33 cellular contexts compared by ENCODE assay signal in genomic region chr7:25189197-25189596, GRCh38. TPM values are rescaled to one million over a fixed set of nuclear protein-coding genes. Genes with fewer than 3 reads are reported as not detected.
"Had no signal": no experiment of that assay in that cellular context is flagged by ENCODE, and none has a peak within 500 bp of the region (broad histone marks: within the 10 kb centered on the region; RNA-seq: fewer than 3 reads in every experiment).

No MANE protein-coding gene starts in this region.

- H3K9me3 ChIP-seq: esophagus squamous epithelium, gastrocnemius medialis, heart right ventricle, left lung, lower lobe of right lung, mucosa of descending colon had no signal

- ATAC-seq: gastrocnemius medialis, heart right ventricle, left cardiac atrium, left lung, left ventricle myocardium superior, mucosa of descending colon had no signal

- FAIRE-seq: colon, endothelial cell of umbilical vein, islet of Langerhans, keratinocyte had no signal

- H3K27ac Mint-ChIP-seq: mesothelial cell of epicardium, naive B cell had no signal

- H3K27me3 ChIP-seq: gastrocnemius medialis, left lung had no signal

- DNase-seq: dermis blood vessel endothelial cell; dorsolateral prefrontal cortex; effector CD4-positive, alpha-beta T cell; effector memory CD4-positive, alpha-beta T cell; esophagus squamous epithelium; foreskin fibroblast; foreskin melanocyte; gastrocnemius medialis; glutamatergic neuron; head of caudate nucleus; heart right ventricle; hippocampal formation; left cardiac atrium; left lung; left ventricle myocardium superior; lower lobe of right lung; mesenchymal stem cell; mucosa of descending colon; naive B cell had no signal

- H3K4me1 ChIP-seq: esophagus squamous epithelium, gastrocnemius medialis, heart right ventricle, left lung, lower lobe of right lung had no signal

- H3K36me3 ChIP-seq: esophagus squamous epithelium, gastrocnemius medialis, heart right ventricle, left lung, lower lobe of right lung had no signal

- H3K36me3 Mint-ChIP-seq: mesothelial cell of epicardium, naive B cell had no signal

- H3K4me3 Mint-ChIP-seq: mesothelial cell of epicardium, naive B cell had no signal

- H3K4me3 ChIP-seq: coronary artery, dorsolateral prefrontal cortex, esophagus squamous epithelium, gastrocnemius medialis, heart right ventricle, left lung, lower lobe of right lung, mucosa of descending colon had no signal

- H3K4me1 Mint-ChIP-seq: mesothelial cell of epicardium, naive B cell had no signal

- H3K27ac ChIP-seq: coronary artery, dorsolateral prefrontal cortex, esophagus squamous epithelium, gastrocnemius medialis, heart right ventricle, left lung, lower lobe of right lung had no signal

RNA-seq across cellular contexts. Expression of gene NPVF, which starts 39.1 kb away (rescaled TPM):
- total RNA-seq: dermis blood vessel endothelial cell, dorsolateral prefrontal cortex, endothelial cell of umbilical vein, epithelial cell of proximal tubule, esophagus squamous epithelium, gastrocnemius medialis, glomerular endothelial cell, heart right ventricle, kidney epithelial cell, left cardiac atrium, left lung, left ventricle myocardium superior, lower leg skin, lower lobe of right lung, lung microvascular endothelial cell, mesenteric fat pad, mesothelial cell of epicardium, mucosa of descending colon, myocyte had no signal
- polyA plus RNA-seq: endothelial cell of umbilical vein, esophagus, heart right ventricle, keratinocyte had no signal
